Comparison of ENCODE assay signal across 18 cellular contexts in genomic region chr2:233820766-233821105, GRCh38. TPM values are rescaled to one million over a fixed set of nuclear protein-coding genes. Genes with fewer than 3 reads are reported as not detected.
"Had no signal": no experiment of that assay in that cellular context is flagged by ENCODE, and none has a peak within 500 bp of the region (broad histone marks: within the 10 kb centered on the region; RNA-seq: fewer than 3 reads in every experiment).

No MANE protein-coding gene starts in this region.

- H3K27ac ChIP-seq: colonic mucosa, gastrocnemius medialis, prostate gland, right atrium auricular region had no signal

- H3K36me3 Mint-ChIP-seq: brain; naive thymus-derived CD8-positive, alpha-beta T cell had no signal

- H3K9me3 Mint-ChIP-seq: activated CD4-positive, alpha-beta T cell treated with anti-CD3 and anti-CD28 coated beads, Interleukin-2, amount 10 ng/mL, durations not matched to agents 7 days and 5 days; activated naive CD8-positive, alpha-beta T cell treated with anti-CD3 and anti-CD28 coated beads, Interleukin-2, amount 50 U/mL, for 24 hours; naive thymus-derived CD8-positive, alpha-beta T cell had no signal

- H3K4me1 Mint-ChIP-seq: activated CD4-positive, alpha-beta T cell treated with anti-CD3 and anti-CD28 coated beads, Interleukin-2, amount 10 ng/mL, durations not matched to agents 7 days and 5 days; activated naive CD8-positive, alpha-beta T cell treated with anti-CD3 and anti-CD28 coated beads, Interleukin-2, amount 50 U/mL, for 24 hours; brain had no signal

- H3K27me3 ChIP-seq: colonic mucosa, gastrocnemius medialis, right atrium auricular region had no signal

- ATAC-seq: activated naive CD8-positive, alpha-beta T cell treated with anti-CD3 and anti-CD28 coated beads, Interleukin-2, amount 50 U/mL, for 24 hours; esophagus mucosa; gastrocnemius medialis; naive thymus-derived CD8-positive, alpha-beta T cell; stimulated activated naive CD8-positive, alpha-beta T cell treated with anti-CD3 and anti-CD28 coated beads, Interleukin-15, Interleukin-2, amounts not matched to agents 100 U/mL and 50 U/mL, for 24 hours had no signal

- H3K4me3 Mint-ChIP-seq: activated CD4-positive, alpha-beta T cell treated with anti-CD3 and anti-CD28 coated beads, Interleukin-2, amount 10 ng/mL, durations not matched to agents 7 days and 5 days; activated naive CD8-positive, alpha-beta T cell treated with anti-CD3 and anti-CD28 coated beads, Interleukin-2, amount 50 U/mL, for 24 hours; brain; naive thymus-derived CD8-positive, alpha-beta T cell had no signal

- H3K4me1 ChIP-seq: colonic mucosa, gastrocnemius medialis, prostate gland, right atrium auricular region had no signal

- DNase-seq: activated CD4-positive, alpha-beta T cell treated with anti-CD3 and anti-CD28 coated beads, Interleukin-2, amount 10 ng/mL, durations not matched to agents 7 days and 5 days; activated naive CD4-positive, alpha-beta T cell treated with Interleukin-2 at 50 U/mL for 16 hours; activated naive CD8-positive, alpha-beta T cell treated with anti-CD3 and anti-CD28 coated beads, Interleukin-2, amount 50 U/mL, for 24 hours; anterior cingulate cortex; central memory CD4-positive, alpha-beta T cell; colonic mucosa; gastrocnemius medialis; mesendoderm; stimulated activated naive CD8-positive, alpha-beta T cell treated with anti-CD3 and anti-CD28 coated beads, Interleukin-15, Interleukin-2, amounts not matched to agents 100 U/mL and 50 U/mL, for 24 hours; T-helper 1 cell; T-helper 9 cell; trophoblast cell had no signal

- H3K27ac Mint-ChIP-seq: activated CD4-positive, alpha-beta T cell treated with anti-CD3 and anti-CD28 coated beads, Interleukin-2, amount 10 ng/mL, durations not matched to agents 7 days and 5 days; activated naive CD8-positive, alpha-beta T cell treated with anti-CD3 and anti-CD28 coated beads, Interleukin-2, amount 50 U/mL, for 24 hours; brain had no signal

- H3K9me3 ChIP-seq: colonic mucosa, gastrocnemius medialis, prostate gland had no signal

- H3K4me3 ChIP-seq: colonic mucosa, gastrocnemius medialis, prostate gland, right atrium auricular region had no signal

- H3K36me3 ChIP-seq: colonic mucosa, gastrocnemius medialis, prostate gland, right atrium auricular region had no signal

RNA-seq across cellular contexts. Expression of gene HJURP, which starts 33.6 kb away (rescaled TPM):
- total RNA-seq: naive thymus-derived CD8-positive, alpha-beta T cell had no signal
- polyA plus RNA-seq: naive thymus-derived CD8-positive, alpha-beta T cell had no signal

RNA-seq across cellular contexts. Expression of gene MROH2A, which starts 42.6 kb away (rescaled TPM):
- total RNA-seq: activated CD4-positive, alpha-beta T cell treated with anti-CD3 and anti-CD28 coated beads, Interleukin-2, amount 10 ng/mL, durations not matched to agents 7 days and 5 days; colonic mucosa; gastrocnemius medialis; naive thymus-derived CD8-positive, alpha-beta T cell; right atrium auricular region; skeletal muscle tissue had no signal
- polyA plus RNA-seq: naive thymus-derived CD8-positive, alpha-beta T cell had no signal
